Comparison of ENCODE assay signal across 20 cellular contexts in the genomic region with DNA sequence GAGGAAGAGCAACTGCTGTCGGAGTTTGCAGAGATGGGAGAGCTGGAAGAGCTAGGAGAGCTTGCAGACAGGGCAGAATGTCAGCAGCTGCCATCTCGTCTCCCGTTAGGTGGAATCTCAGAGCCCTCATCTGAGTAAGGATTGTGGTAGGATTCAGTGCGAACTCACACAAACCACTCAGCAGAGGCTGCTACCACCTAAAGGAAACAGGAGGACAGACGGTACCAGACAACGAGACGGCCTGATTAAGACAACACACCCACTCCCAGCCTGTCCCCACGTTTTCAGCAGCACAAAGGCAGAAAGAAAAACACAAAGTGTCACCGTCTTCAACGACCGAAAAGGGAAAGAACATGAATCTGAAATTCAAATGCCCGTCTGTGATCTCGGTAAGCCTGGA. TPM values are rescaled to one million over a fixed set of nuclear protein-coding genes. Genes with fewer than 3 reads are reported as not detected.
DNase-seq lines count a peak whose midpoint lies in the region; ATAC-seq and TF ChIP-seq lines count a peak whose summit lies in the region.
"Had no signal": no experiment of that assay in that cellular context is flagged by ENCODE, and none has a peak within 500 bp of the region (broad histone marks: within the 10 kb centered on the region; RNA-seq: fewer than 3 reads in every experiment).

No MANE protein-coding gene starts in this region.

- peak overlapping the region; percentile 56 for H3K27ac Mint-ChIP-seq in stimulated activated naive B cell treated with anti-CD40 and anti-IgM and Interleukin-4, amounts not matched to agents 10 μg/mL and 1 μg/mL and 100 μg/mL, for 72 hours

- H3K27ac ChIP-seq in layer of hippocampus (ENCODE audit: low read depth, low read length) (peak overlapping the region; percentile 47), ovary (no peak overlapping the region)
- H3K27ac ChIP-seq: cardiac muscle cell, epithelial cell of prostate, pancreas, WERI-Rb-1 had no signal

- no peak for TF ChIP-seq POLR2A in ovary (IDR thresholded peaks at IDR 0.05)

- H3K4me1 ChIP-seq in adipocyte (ENCODE audit: control insufficient read depth, insufficient read depth, low read length) (peaks cover 52% of the 10 kb centered on the region), ovary (ENCODE audit: insufficient read depth) (peaks cover 22% of the 10 kb centered on the region)

- H3K27me3 ChIP-seq in adipocyte (replicated peaks; ENCODE audit: control insufficient read depth, insufficient read depth, low read length) = no peaks in the 10 kb centered on the region
- H3K27me3 ChIP-seq in layer of hippocampus (ENCODE audit: control insufficient read depth, insufficient read depth, low read length) = no peaks in the 10 kb centered on the region
- no peaks in the 10 kb centered on the region for H3K27me3 ChIP-seq in ovary
- H3K27me3 ChIP-seq: cardiac muscle cell, pancreas, spleen had no signal

- H3K9me3 ChIP-seq in adipocyte (ENCODE audit: control insufficient read depth, low read length) = no peaks in the 10 kb centered on the region
- no peaks in the 10 kb centered on the region for H3K9me3 ChIP-seq in ovary
- H3K9me3 ChIP-seq: pancreas, spleen had no signal

- no peak overlapping the region for H3K4me3 Mint-ChIP-seq in stimulated activated naive B cell treated with anti-CD40 and anti-IgM and Interleukin-4, amounts not matched to agents 10 μg/mL and 1 μg/mL and 100 μg/mL, for 72 hours
- H3K4me3 Mint-ChIP-seq: activated CD8-positive, alpha-beta memory T cell treated with anti-CD3 and anti-CD28 coated beads, Interleukin-2, amount 10 ng/mL, durations not matched to agents 7 days and 5 days had no signal

- intact Hi-C loops in Right ventricle myocardium superior (cut with DNase I) = no loop called here
- intact Hi-C loops in left ventricle myocardium superior (cut with micrococcal nuclease) = no loop called here
- intact Hi-C loops in ovary (cut with DNase I) = loop anchor here in 1 of 4 donors (5.0 kb wide), 1 partner anchor 207 kb away; no protein-coding TSS in a partner anchor

- H3K36me3 ChIP-seq in adipocyte (ENCODE audit: control insufficient read depth, insufficient read depth, low read length, severe bottlenecking) (peaks cover 46% of the 10 kb centered on the region), ovary (no peaks in the 10 kb centered on the region)

- ATAC-seq in Right ventricle myocardium superior (ENCODE audit: poor library complexity) (no peak), left ventricle myocardium superior (no peak), HG02798 (IDR thresholded peaks at IDR 0.05; ENCODE audit: poor library complexity, unreplicated experiment) (no peak)
- no peak for ATAC-seq in stimulated activated naive B cell treated with anti-CD40 and anti-IgM and Interleukin-4, amounts not matched to agents 10 μg/mL and 1 μg/mL and 100 μg/mL, for 72 hours (replicated peaks)
- ATAC-seq: activated CD8-positive, alpha-beta memory T cell treated with anti-CD3 and anti-CD28 coated beads, Interleukin-2, amount 10 ng/mL, durations not matched to agents 7 days and 5 days; HepG2; pancreas; stimulated activated naive CD8-positive, alpha-beta T cell treated with anti-CD3 and anti-CD28 coated beads, Interleukin-15, Interleukin-2, amounts not matched to agents 100 U/mL and 50 U/mL, for 24 hours had no signal

- 71 to 79% (median 71%) methylated on average over 13 of the region's 13 CpGs for WGBS in ovary, 3 donors

- peak overlapping the region; percentile 96 for H3K9ac ChIP-seq in adipocyte (ENCODE audit: low read length)

- H3K36me3 Mint-ChIP-seq in stimulated activated naive B cell treated with anti-CD40 and anti-IgM and Interleukin-4, amounts not matched to agents 10 μg/mL and 1 μg/mL and 100 μg/mL, for 72 hours = peaks cover 42 to 54% of the 10 kb centered on the region in 2 donors

- TF ChIP-seq EP300 in ovary (IDR thresholded peaks at IDR 0.05) = no peak

- H3K9me3 Mint-ChIP-seq in stimulated activated naive B cell treated with anti-CD40 and anti-IgM and Interleukin-4, amounts not matched to agents 10 μg/mL and 1 μg/mL and 100 μg/mL, for 72 hours = no peaks in the 10 kb centered on the region

- H3K4me3 ChIP-seq in adipocyte (ENCODE audit: low read length) = no peak overlapping the region
- no peak overlapping the region for H3K4me3 ChIP-seq in ovary
- H3K4me3 ChIP-seq: cardiac muscle cell, pancreas, spleen had no signal

- H3K4me1 Mint-ChIP-seq in stimulated activated naive B cell treated with anti-CD40 and anti-IgM and Interleukin-4, amounts not matched to agents 10 μg/mL and 1 μg/mL and 100 μg/mL, for 72 hours = peaks cover 35 to 63% of the 10 kb centered on the region in 2 donors

- DNase-seq in Right ventricle myocardium superior = peak; percentile 13
- DNase-seq in left ventricle myocardium superior = no peak
- no peak for DNase-seq in adipocyte (ENCODE audit: low read depth)
- DNase-seq in stimulated activated naive B cell treated with anti-CD40 and anti-IgM and Interleukin-4, amounts not matched to agents 10 μg/mL and 1 μg/mL and 100 μg/mL, for 72 hours = no peak
- DNase-seq in ovary = no peak
- no peak for DNase-seq in NK-92 treated with Interleukin-12 subunit alpha and Interleukin-12 subunit beta, amount 100 ng/mL, for 24 hours (lab: John Stamatoyannopoulos, UW)
- DNase-seq: activated CD8-positive, alpha-beta memory T cell treated with anti-CD3 and anti-CD28 coated beads, Interleukin-2, amount 10 ng/mL, durations not matched to agents 7 days and 5 days; activated naive CD4-positive, alpha-beta T cell treated with anti-CD3 and anti-CD28 coated beads, Interleukin-2, amount 50 U/mL, for 16 hours; DMS 273 treated with DMSO at 0.1 percent for 48 hours; NCI-H2029 treated with DMSO at 0.1 percent for 48 hours; NCI-H69; spleen; stimulated activated naive CD8-positive, alpha-beta T cell treated with anti-CD3 and anti-CD28 coated beads, Interleukin-15, Interleukin-2, amounts not matched to agents 100 U/mL and 50 U/mL, for 24 hours; WERI-Rb-1 had no signal

- no peaks in the 10 kb centered on the region for H3K27me3 Mint-ChIP-seq in stimulated activated naive B cell treated with anti-CD40 and anti-IgM and Interleukin-4, amounts not matched to agents 10 μg/mL and 1 μg/mL and 100 μg/mL, for 72 hours
- H3K27me3 Mint-ChIP-seq: activated CD8-positive, alpha-beta memory T cell treated with anti-CD3 and anti-CD28 coated beads, Interleukin-2, amount 10 ng/mL, durations not matched to agents 7 days and 5 days had no signal

- no peak for TF ChIP-seq CTCF in ovary (IDR thresholded peaks at IDR 0.05)

RNA-seq across cellular contexts. Expression of a gene that starts 4.1 kb away (rescaled TPM):
- total RNA-seq in Right ventricle myocardium superior = 19.1 TPM
- 22.5 TPM for total RNA-seq in left ventricle myocardium superior
- total RNA-seq in ovary = 10 to 100 TPM; 43.6 to 66.8 (median 56.7) TPM
- polyA plus RNA-seq in ovary = 10 to 100 TPM; 41.7 to 59.2 TPM

RNA-seq across cellular contexts. Expression of a gene that starts 19.0 kb away (rescaled TPM):
- total RNA-seq in Right ventricle myocardium superior (not detected), left ventricle myocardium superior (not detected), ovary (not detected)
- polyA plus RNA-seq in ovary = not detected
- total RNA-seq: activated CD8-positive, alpha-beta memory T cell treated with anti-CD3 and anti-CD28 coated beads, Interleukin-2, amount 10 ng/mL, durations not matched to agents 7 days and 5 days; cardiac muscle cell; HepG2; pancreas; spleen had no signal
- polyA plus RNA-seq: HepG2, pancreas, spleen had no signal

RNA-seq across cellular contexts. Expression of a gene that starts 38.1 kb away (rescaled TPM):
- total RNA-seq in Right ventricle myocardium superior (44.2 TPM), left ventricle myocardium superior (47.5 TPM), ovary (1 to 10 TPM in 1 of 7 donors, under 1 TPM in 4, not detected in 2; 0.24 to 1.1 (median 0.43) TPM)
- under 1 TPM; 0.11 to 0.22 TPM for polyA plus RNA-seq in ovary
- total RNA-seq: activated CD8-positive, alpha-beta memory T cell treated with anti-CD3 and anti-CD28 coated beads, Interleukin-2, amount 10 ng/mL, durations not matched to agents 7 days and 5 days had no signal

Comparison
In these comparisons a context has a peak if more than half of its experiments do, and no peak if none do; other contexts are left out.
1. RNA of a gene that starts 38.1 kb away (total RNA-seq): 47.5 TPM in left ventricle myocardium superior (single experiment) and 44.2 TPM in Right ventricle myocardium superior (single experiment); 0.24 to 1.1 TPM in ovary; every median in the first group is over 10 times any median in the second.